ENCODE assay signal across 9 cellular contexts in genomic region chr19:48400018-48400742, GRCh38. TPM values are rescaled to one million over a fixed set of nuclear protein-coding genes. Genes with fewer than 3 reads are reported as not detected.
DNase-seq lines count a peak whose midpoint lies in the region; ATAC-seq and TF ChIP-seq lines count a peak whose summit lies in the region.
"Had no signal": no experiment of that assay in that cellular context is flagged by ENCODE, and none has a peak within 500 bp of the region (broad histone marks: within the 10 kb centered on the region; RNA-seq: fewer than 3 reads in every experiment).

No MANE protein-coding gene starts in this region.

- no peaks in the 10 kb centered on the region for H3K36me3 Mint-ChIP-seq in activated CD4-positive, alpha-beta memory T cell treated with anti-CD3 and anti-CD28 coated beads for 36 hours

- H3K27ac Mint-ChIP-seq in activated CD4-positive, alpha-beta memory T cell treated with anti-CD3 and anti-CD28 coated beads for 36 hours, result no peak overlapping the region

- H3K9me3 Mint-ChIP-seq in activated CD4-positive, alpha-beta memory T cell treated with anti-CD3 and anti-CD28 coated beads for 36 hours, result peaks cover 2% of the 10 kb centered on the region

- 36 to 43% methylated on average over 14 of the region's 14 CpGs for WGBS in heart right ventricle, 2 donors

- H3K9me3 ChIP-seq in MG63 (no peaks in the 10 kb centered on the region), heart right ventricle (no peaks in the 10 kb centered on the region), skeletal muscle satellite cell (replicated peaks; ENCODE audit: low read length) (no peaks in the 10 kb centered on the region)

- H3K4me3 ChIP-seq in MG63 (no peak overlapping the region), heart right ventricle (peak overlapping the region in 6 of 10 donors; percentile 4 to 30 (median 14)), skeletal muscle satellite cell (ENCODE audit: low read length) (peak overlapping the region; percentile 56)

- no peak overlapping the region for H3K9ac ChIP-seq in skeletal muscle satellite cell (ENCODE audit: low read depth, low read length)

- POLR2A ChIA-PET in activated CD4-positive, alpha-beta memory T cell treated with anti-CD3 and anti-CD28 coated beads for 36 hours (lab: Charles Lee), result no interaction called here

- peak overlapping the region; percentile 79 for H3K4me2 ChIP-seq in skeletal muscle satellite cell (ENCODE audit: low read length)

- peaks cover 23% of the 10 kb centered on the region for H3K4me1 Mint-ChIP-seq in activated CD4-positive, alpha-beta memory T cell treated with anti-CD3 and anti-CD28 coated beads for 36 hours (ENCODE audit: low read depth)

- peaks cover 0 to 30% (median 3%) of the 10 kb centered on the region in 9 donors for H3K4me1 ChIP-seq in heart right ventricle
- H3K4me1 ChIP-seq in skeletal muscle satellite cell (ENCODE audit: control insufficient read depth, insufficient read depth, low read length), result peaks cover 2% of the 10 kb centered on the region

- no peak overlapping the region for H3K4me3 Mint-ChIP-seq in activated CD4-positive, alpha-beta memory T cell treated with anti-CD3 and anti-CD28 coated beads for 36 hours

- CTCF ChIA-PET in activated CD4-positive, alpha-beta memory T cell treated with anti-CD3 and anti-CD28 coated beads for 36 hours (lab: Charles Lee), result interaction anchor here (0.8 to 1.6 kb wide), 2 partner anchors 9 to 14 kb away, joined by 3 to 6 read pairs; partner anchors contain the start of gene KDELR1

- peak overlapping the region in 4 of 10 donors; percentile 2 to 25 (median 4) for H3K27ac ChIP-seq in heart right ventricle

- peaks cover 17% of the 10 kb centered on the region for H3K27me3 ChIP-seq in MG63
- H3K27me3 ChIP-seq in heart right ventricle, result peaks cover 17 to 41% (median 29%) of the 10 kb centered on the region in 7 donors
- peaks cover 30% of the 10 kb centered on the region for H3K27me3 ChIP-seq in skeletal muscle satellite cell (ENCODE audit: control insufficient read depth, insufficient read depth, low read length)

- DNase-seq in EL (peak; percentile 88), MG63 (peak; percentile 63), heart right ventricle (peak; percentile 49 to 62)
- DNase-seq in activated CD4-positive, alpha-beta memory T cell treated with anti-CD3 and anti-CD28 coated beads for 36 hours, result peak; percentile 51

- TF ChIP-seq CTCF in heart right ventricle (IDR thresholded peaks at IDR 0.05), result no peak

- ATAC-seq in heart right ventricle, result peak; percentile 54 to 75 (median 72)
- no peak for ATAC-seq in GM21360 (IDR thresholded peaks at IDR 0.05; ENCODE audit: unreplicated experiment)
- no peak for ATAC-seq in GM18861 (IDR thresholded peaks at IDR 0.05; ENCODE audit: unreplicated experiment)
- no peak for ATAC-seq in GM19467 (IDR thresholded peaks at IDR 0.05; ENCODE audit: unreplicated experiment)

- intact Hi-C loops in activated CD4-positive, alpha-beta memory T cell treated with anti-CD3 and anti-CD28 coated beads for 36 hours (cut with micrococcal nuclease), result no loop called here
- intact Hi-C loops in heart right ventricle (cut with DNase I), result no loop called here

- H3K27me3 Mint-ChIP-seq in activated CD4-positive, alpha-beta memory T cell treated with anti-CD3 and anti-CD28 coated beads for 36 hours, result peaks cover 21% of the 10 kb centered on the region

- no peaks in the 10 kb centered on the region; the same call in 1 of the 2 replicates for H3K36me3 ChIP-seq in MG63
- no peaks in the 10 kb centered on the region for H3K36me3 ChIP-seq in heart right ventricle
- no peaks in the 10 kb centered on the region for H3K36me3 ChIP-seq in skeletal muscle satellite cell (ENCODE audit: insufficient read depth, low read length)

RNA-seq across cellular contexts. Expression of gene GRIN2D, which starts 6.7 kb away (rescaled TPM):
- total RNA-seq in MG63 (2014; rRNA removed; shearing (Covaris generic); ENCODE audit: low replicate concordance), result 0.03 TPM in 1 of 2 replicates, not detected in the other
- under 1 TPM; 0.07 TPM for total RNA-seq in activated CD4-positive, alpha-beta memory T cell treated with anti-CD3 and anti-CD28 coated beads for 36 hours
- total RNA-seq in heart right ventricle, result 1 to 10 TPM in 1 of 10 donors, under 1 TPM in 9; 0.04 to 1.0 (median 0.19) TPM
- under 1 TPM; 0.22 to 0.23 TPM for polyA plus RNA-seq in heart right ventricle
- 0.76 and 1.1 TPM in 2 replicates for total RNA-seq in skeletal muscle satellite cell (2012; rRNA removed)

RNA-seq across cellular contexts. Expression of gene KDELR1, which starts 8.8 kb away (rescaled TPM):
- total RNA-seq in MG63 (2014; rRNA removed; shearing (Covaris generic); ENCODE audit: low replicate concordance), result 51.3 and 103 TPM in 2 replicates
- 10 to 100 TPM; 82.9 to 88.1 TPM for total RNA-seq in activated CD4-positive, alpha-beta memory T cell treated with anti-CD3 and anti-CD28 coated beads for 36 hours
- total RNA-seq in heart right ventricle, result 10 to 100 TPM; 63.2 to 95.2 (median 73.2) TPM
- 10 to 100 TPM; 55.1 to 96.0 TPM for polyA plus RNA-seq in heart right ventricle
- 65.7 and 118 TPM in 2 replicates for total RNA-seq in skeletal muscle satellite cell (2012; rRNA removed)

RNA-seq across cellular contexts. Expression of gene SYNGR4, which starts 36.0 kb away (rescaled TPM):
- not detected in 2 replicates for total RNA-seq in MG63 (2014; rRNA removed; shearing (Covaris generic); ENCODE audit: low replicate concordance)
- under 1 TPM in 1 of 2 experiments, not detected in 1; 0.21 TPM for total RNA-seq in activated CD4-positive, alpha-beta memory T cell treated with anti-CD3 and anti-CD28 coated beads for 36 hours
- not detected for total RNA-seq in heart right ventricle
- polyA plus RNA-seq in heart right ventricle, result not detected
- total RNA-seq in skeletal muscle satellite cell (2012; rRNA removed), result not detected in 2 replicates
- total RNA-seq: renal cortical epithelial cell had no signal

RNA-seq across cellular contexts. Expression of gene TMEM143, which starts 36.4 kb away (rescaled TPM):
- total RNA-seq in MG63 (2014; rRNA removed; shearing (Covaris generic); ENCODE audit: low replicate concordance), result 3.4 and 5.1 TPM in 2 replicates
- 10 to 100 TPM; 17.1 to 17.9 TPM for total RNA-seq in activated CD4-positive, alpha-beta memory T cell treated with anti-CD3 and anti-CD28 coated beads for 36 hours
- total RNA-seq in heart right ventricle, result 100 to 1,000 TPM in 1 of 10 donors, 10 to 100 TPM in 9; 51.8 to 110 (median 89.5) TPM
- polyA plus RNA-seq in heart right ventricle, result 10 to 100 TPM in 1 of 2 donors, 1 to 10 TPM in 1; 9.7 to 48.1 TPM
- total RNA-seq in skeletal muscle satellite cell (2012; rRNA removed), result 3.3 and 3.9 TPM in 2 replicates

RNA-seq across cellular contexts. Expression of gene GRWD1, which starts 45.6 kb away (rescaled TPM):
- 86.6 and 138 TPM in 2 replicates for total RNA-seq in MG63 (2014; rRNA removed; shearing (Covaris generic); ENCODE audit: low replicate concordance)
- 10 to 100 TPM; 38.8 to 45.3 TPM for total RNA-seq in activated CD4-positive, alpha-beta memory T cell treated with anti-CD3 and anti-CD28 coated beads for 36 hours
- 10 to 100 TPM; 13.2 to 26.2 (median 17.0) TPM for total RNA-seq in heart right ventricle
- polyA plus RNA-seq in heart right ventricle, result 10 to 100 TPM in 1 of 2 donors, 1 to 10 TPM in 1; 5.6 to 22.8 TPM
- 50.0 and 55.8 TPM in 2 replicates for total RNA-seq in skeletal muscle satellite cell (2012; rRNA removed)

Comparison
In these comparisons a context has a peak if more than half of its experiments do, and no peak if none do; other contexts are left out.
1. ATAC-seq: peak in heart right ventricle (8 of 8); none in GM21360 (single experiment), GM18861 (single experiment) and GM19467 (single experiment).
2. Peak in every context shown above with its lines, with median percentiles within 50 percentile points of each other: DNase-seq.